In genomic region chr9:91151741-91152095, GRCh38 we compare ENCODE assay signal across 13 cellular contexts.
DNase-seq lines count a peak whose midpoint lies in the region; ATAC-seq and TF ChIP-seq lines count a peak whose summit lies in the region.
"Had no signal": no experiment of that assay in that cellular context is flagged by ENCODE, and none has a peak within 500 bp of the region (broad histone marks: within the 10 kb centered on the region; RNA-seq: fewer than 3 reads in every experiment).

No MANE protein-coding gene starts in this region.

- H3K27me3 Mint-ChIP-seq in activated naive CD4-positive, alpha-beta T cell treated with anti-CD3 and anti-CD28 coated beads for 36 hours (ENCODE audit: low read depth): peaks cover 2% of the 10 kb centered on the region
- H3K27me3 Mint-ChIP-seq in activated CD4-positive, alpha-beta T cell treated with anti-CD3 and anti-CD28 coated beads, Interleukin-2, amount 10 ng/mL, durations not matched to agents 7 days and 5 days: no peaks in the 10 kb centered on the region

- H3K27ac Mint-ChIP-seq in activated naive CD4-positive, alpha-beta T cell treated with anti-CD3 and anti-CD28 coated beads for 36 hours: peak overlapping the region; percentile 89
- peak overlapping the region; percentile 86 for H3K27ac Mint-ChIP-seq in activated CD4-positive, alpha-beta T cell treated with anti-CD3 and anti-CD28 coated beads, Interleukin-2, amount 10 ng/mL, durations not matched to agents 7 days and 5 days

- H3K27me3 ChIP-seq in hepatocyte (no peaks in the 10 kb centered on the region), tibial nerve (no peaks in the 10 kb centered on the region), gastroesophageal sphincter (no peaks in the 10 kb centered on the region)

- intact Hi-C loops in activated naive CD4-positive, alpha-beta T cell treated with anti-CD3 and anti-CD28 coated beads for 36 hours (cut with micrococcal nuclease): loop anchor here (1.0 to 2.0 kb wide), 12 partner anchors 13 to 561 kb away; partner anchors contain the start of gene NFIL3

- peaks cover 3% of the 10 kb centered on the region for H3K36me3 Mint-ChIP-seq in activated naive CD4-positive, alpha-beta T cell treated with anti-CD3 and anti-CD28 coated beads for 36 hours (ENCODE audit: low read depth)
- H3K36me3 Mint-ChIP-seq in activated CD4-positive, alpha-beta T cell treated with anti-CD3 and anti-CD28 coated beads, Interleukin-2, amount 10 ng/mL, durations not matched to agents 7 days and 5 days (ENCODE audit: low read depth): peaks cover 86% of the 10 kb centered on the region

- TF ChIP-seq CTCF in hepatocyte (IDR thresholded peaks at IDR 0.05; ENCODE audit: poor library complexity) (no peak), tibial nerve (IDR thresholded peaks at IDR 0.05) (no peak), gastroesophageal sphincter (IDR thresholded peaks at IDR 0.05) (no peak)

- H3K9me3 ChIP-seq in hepatocyte (ENCODE audit: low read depth): no peaks in the 10 kb centered on the region
- peaks cover 0 to 18% (median 0%) of the 10 kb centered on the region in 4 donors for H3K9me3 ChIP-seq in tibial nerve
- H3K9me3 ChIP-seq in gastroesophageal sphincter: peaks cover 0 to 7% (median 0%) of the 10 kb centered on the region in 3 donors
- H3K9me3 ChIP-seq: lower lobe of right lung had no signal

- no peaks in the 10 kb centered on the region for H3K9me2 ChIP-seq in hepatocyte (replicated peaks; ENCODE audit: insufficient read depth)

- DNase-seq in activated naive CD4-positive, alpha-beta T cell treated with anti-CD3 and anti-CD28 coated beads for 36 hours: no peak
- no peak for DNase-seq in activated naive CD4-positive, alpha-beta T cell treated with anti-CD3 and anti-CD28 coated beads, Interleukin-2, amount 50 U/mL, for 16 hours
- DNase-seq in activated CD4-positive, alpha-beta T cell treated with anti-CD3 and anti-CD28 coated beads, Interleukin-2, amount 10 ng/mL, durations not matched to agents 7 days and 5 days: no peak
- DNase-seq in hepatocyte (ENCODE audit: low spot score) (no peak), tibial nerve (ENCODE audit: low spot score in 2 of 2) (no peak), occipital lobe (lab: John Stamatoyannopoulos, UW) (no peak)
- DNase-seq: lower lobe of right lung, NCI-H146, NCI-H774, nucleus accumbens, SHP77 had no signal

- H4K20me1 ChIP-seq in hepatocyte (ENCODE audit: insufficient read depth, poor library complexity, severe bottlenecking): no peaks in the 10 kb centered on the region

- CTCF ChIA-PET in activated naive CD4-positive, alpha-beta T cell treated with anti-CD3 and anti-CD28 coated beads for 36 hours (lab: Charles Lee): interaction anchor here (0.9 to 3.8 kb wide), 8 partner anchors 12 to 209 kb away, joined by 3 to 23 read pairs (median 4); no protein-coding TSS in a partner anchor
- CTCF ChIA-PET in activated CD4-positive, alpha-beta T cell treated with anti-CD3 and anti-CD28 coated beads, Interleukin-2, amount 10 ng/mL, durations not matched to agents 7 days and 5 days (lab: Charles Lee): interaction anchor here (0.7 to 5.9 kb wide), 11 partner anchors 9 to 209 kb away, joined by 3 to 39 read pairs (median 6); no protein-coding TSS in a partner anchor

- peak overlapping the region; percentile 45 for H3K27ac ChIP-seq in hepatocyte
- H3K27ac ChIP-seq in tibial nerve: peak overlapping the region in 3 of 4 donors; percentile 62 to 83 (median 73)
- H3K27ac ChIP-seq in gastroesophageal sphincter: no peak overlapping the region
- H3K27ac ChIP-seq: lower lobe of right lung had no signal

- no peak overlapping the region for H3K4me3 ChIP-seq in hepatocyte
- H3K4me3 ChIP-seq in tibial nerve: no peak overlapping the region
- H3K4me3 ChIP-seq in gastroesophageal sphincter: no peak overlapping the region
- H3K4me3 ChIP-seq: lower lobe of right lung had no signal

- H3K4me2 ChIP-seq in hepatocyte: no peak overlapping the region

- H3K9me3 Mint-ChIP-seq in activated naive CD4-positive, alpha-beta T cell treated with anti-CD3 and anti-CD28 coated beads for 36 hours: peaks cover 10% of the 10 kb centered on the region
- peaks cover 46% of the 10 kb centered on the region for H3K9me3 Mint-ChIP-seq in activated CD4-positive, alpha-beta T cell treated with anti-CD3 and anti-CD28 coated beads, Interleukin-2, amount 10 ng/mL, durations not matched to agents 7 days and 5 days

- no peak for TF ChIP-seq POLR2A in tibial nerve (IDR thresholded peaks at IDR 0.05)
- TF ChIP-seq POLR2A in gastroesophageal sphincter (IDR thresholded peaks at IDR 0.05): no peak

- H2AFZ ChIP-seq in hepatocyte: no peak overlapping the region

- peaks cover 57% of the 10 kb centered on the region for H3K4me1 Mint-ChIP-seq in activated naive CD4-positive, alpha-beta T cell treated with anti-CD3 and anti-CD28 coated beads for 36 hours (ENCODE audit: low read depth)
- H3K4me1 Mint-ChIP-seq in activated CD4-positive, alpha-beta T cell treated with anti-CD3 and anti-CD28 coated beads, Interleukin-2, amount 10 ng/mL, durations not matched to agents 7 days and 5 days: peaks cover 88% of the 10 kb centered on the region

- H3K4me1 ChIP-seq in hepatocyte (ENCODE audit: insufficient read depth) (no peaks in the 10 kb centered on the region), tibial nerve (peaks cover 0 to 5% (median 2%) of the 10 kb centered on the region in 4 donors), gastroesophageal sphincter (no peaks in the 10 kb centered on the region)

- ATAC-seq in gastroesophageal sphincter: no peak
- ATAC-seq in HG03135 (IDR thresholded peaks at IDR 0.05; ENCODE audit: unreplicated experiment): no peak

- POLR2A ChIA-PET in activated CD4-positive, alpha-beta T cell treated with anti-CD3 and anti-CD28 coated beads, Interleukin-2, amount 10 ng/mL, durations not matched to agents 7 days and 5 days (lab: Charles Lee): interaction anchor here (0.7 to 1.8 kb wide), 3 partner anchors 20 to 115 kb away, joined by 3 to 6 read pairs (median 4); no protein-coding TSS in a partner anchor

- 86% methylated on average over 3 of the region's 3 CpGs for WGBS in hepatocyte (ENCODE audit: low lambda C conversion rate, missing lambda C conversion rate)
- 67 to 71% methylated on average over 3 of the region's 3 CpGs for WGBS in tibial nerve, 2 donors
- WGBS in gastroesophageal sphincter (ENCODE audit: low coverage in 1 of 2), 2 donors: 100% methylated on average over 3 of the region's 3 CpGs; no CpG with 5 or more reads in 1 of the 2 donors

- H3K4me3 Mint-ChIP-seq in activated naive CD4-positive, alpha-beta T cell treated with anti-CD3 and anti-CD28 coated beads for 36 hours: peak overlapping the region; percentile 15
- peak overlapping the region; percentile 16 for H3K4me3 Mint-ChIP-seq in activated CD4-positive, alpha-beta T cell treated with anti-CD3 and anti-CD28 coated beads, Interleukin-2, amount 10 ng/mL, durations not matched to agents 7 days and 5 days

- TF ChIP-seq EP300 in tibial nerve (IDR thresholded peaks at IDR 0.05) (no peak), gastroesophageal sphincter (IDR thresholded peaks at IDR 0.05) (no peak)

- no peaks in the 10 kb centered on the region for H3K79me2 ChIP-seq in hepatocyte

- no peaks in the 10 kb centered on the region for H3K36me3 ChIP-seq in hepatocyte (replicated peaks; ENCODE audit: insufficient read depth, low read depth)
- H3K36me3 ChIP-seq in tibial nerve: no peaks in the 10 kb centered on the region
- H3K36me3 ChIP-seq in gastroesophageal sphincter: no peaks in the 10 kb centered on the region
- H3K36me3 ChIP-seq: lower lobe of right lung had no signal

Comparison
In these comparisons a context has a peak if more than half of its experiments do, and no peak if none do; other contexts are left out.
1. H3K27ac ChIP-seq: peak in hepatocyte (single experiment) and tibial nerve (3 of 4); none in gastroesophageal sphincter (0 of 4).